In the genomic region with DNA sequence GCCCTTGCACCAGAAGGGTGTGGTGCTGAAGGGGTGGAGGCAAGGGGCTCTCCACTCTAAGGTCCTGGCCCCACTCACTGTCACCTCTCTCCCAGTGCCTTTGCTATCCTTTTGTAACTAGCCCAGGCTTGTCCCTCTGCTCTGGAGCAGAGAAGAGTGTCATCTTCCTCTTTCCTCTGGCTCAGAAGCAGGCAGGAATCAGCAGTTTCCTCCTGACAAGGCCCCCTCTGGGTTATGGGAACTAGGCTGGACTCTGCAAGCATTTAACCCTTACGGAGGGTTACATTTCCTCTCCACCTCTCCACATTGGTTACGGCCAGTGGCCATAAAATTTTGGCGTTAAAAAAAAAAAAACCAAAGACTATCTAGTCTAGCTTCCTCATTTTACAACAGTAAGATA, we compare ENCODE assay signal across 2 cellular contexts.
TF ChIP-seq lines count a peak whose summit lies in the region.

No MANE protein-coding gene starts in this region.

TF ChIP-seq in SK-N-SH, 30 proteins besides CTCF, POLR2A, EP300 and RAD21:
- no peak for TF ChIP-seq MEF2A (IDR thresholded peaks at IDR 0.05; ENCODE audit: borderline replicate concordance, low read depth)
- TF ChIP-seq MXI1 (IDR thresholded peaks at IDR 0.05; ENCODE audit: low read depth, low read length), result no peak
- no peak for TF ChIP-seq NRF1 (IDR thresholded peaks at IDR 0.05; ENCODE audit: low read depth, low read length)
- no peak for TF ChIP-seq SMC3 (IDR thresholded peaks at IDR 0.05; ENCODE audit: low read depth, low read length)
- TF ChIP-seq, protein P1, sequence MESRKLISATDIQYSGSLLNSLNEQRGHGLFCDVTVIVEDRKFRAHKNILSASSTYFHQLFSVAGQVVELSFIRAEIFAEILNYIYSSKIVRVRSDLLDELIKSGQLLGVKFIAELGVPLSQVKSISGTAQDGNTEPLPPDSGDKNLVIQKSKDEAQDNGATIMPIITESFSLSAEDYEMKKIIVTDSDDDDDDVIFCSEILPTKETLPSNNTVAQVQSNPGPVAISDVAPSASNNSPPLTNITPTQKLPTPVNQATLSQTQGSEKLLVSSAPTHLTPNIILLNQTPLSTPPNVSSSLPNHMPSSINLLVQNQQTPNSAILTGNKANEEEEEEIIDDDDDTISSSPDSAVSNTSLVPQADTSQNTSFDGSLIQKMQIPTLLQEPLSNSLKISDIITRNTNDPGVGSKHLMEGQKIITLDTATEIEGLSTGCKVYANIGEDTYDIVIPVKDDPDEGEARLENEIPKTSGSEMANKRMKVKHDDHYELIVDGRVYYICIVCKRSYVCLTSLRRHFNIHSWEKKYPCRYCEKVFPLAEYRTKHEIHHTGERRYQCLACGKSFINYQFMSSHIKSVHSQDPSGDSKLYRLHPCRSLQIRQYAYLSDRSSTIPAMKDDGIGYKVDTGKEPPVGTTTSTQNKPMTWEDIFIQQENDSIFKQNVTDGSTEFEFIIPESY (IDR thresholded peaks at IDR 0.05; ENCODE audit: borderline replicate concordance, low read depth), result no peak
- TF ChIP-seq, protein P2, sequence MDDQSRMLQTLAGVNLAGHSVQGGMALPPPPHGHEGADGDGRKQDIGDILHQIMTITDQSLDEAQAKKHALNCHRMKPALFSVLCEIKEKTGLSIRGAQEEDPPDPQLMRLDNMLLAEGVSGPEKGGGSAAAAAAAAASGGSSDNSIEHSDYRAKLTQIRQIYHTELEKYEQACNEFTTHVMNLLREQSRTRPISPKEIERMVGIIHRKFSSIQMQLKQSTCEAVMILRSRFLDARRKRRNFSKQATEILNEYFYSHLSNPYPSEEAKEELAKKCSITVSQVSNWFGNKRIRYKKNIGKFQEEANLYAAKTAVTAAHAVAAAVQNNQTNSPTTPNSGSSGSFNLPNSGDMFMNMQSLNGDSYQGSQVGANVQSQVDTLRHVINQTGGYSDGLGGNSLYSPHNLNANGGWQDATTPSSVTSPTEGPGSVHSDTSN (IDR thresholded peaks at IDR 0.05), result no peak

TF ChIP-seq in H1, 55 proteins besides CTCF, POLR2A, EP300 and RAD21:
- TF ChIP-seq SIN3A (conservative IDR thresholded peaks at IDR 0.05 in 1 of 2, IDR thresholded peaks at IDR 0.05 in 1 of 2; ENCODE audit: low read depth in 1 of 2, low read length in 2 of 2) (no peak), NRF1 (IDR thresholded peaks at IDR 0.05; ENCODE audit: low read depth, low read length) (no peak), KDM4A (IDR thresholded peaks at IDR 0.05; ENCODE audit: low read depth, low read length, severe bottlenecking) (no peak), RXRA (IDR thresholded peaks at IDR 0.05; ENCODE audit: insufficient read depth, low read depth, low read length) (no peak), ZNF274 (IDR thresholded peaks at IDR 0.05; ENCODE audit: borderline replicate concordance, extremely low read depth, low read length) (no peak), TEAD4 (IDR thresholded peaks at IDR 0.05; ENCODE audit: low read depth, low read length) (no peak), CHD2 (IDR thresholded peaks at IDR 0.05; ENCODE audit: low read length) (no peak), NANOG (IDR thresholded peaks at IDR 0.05; ENCODE audit: insufficient read depth, low read depth, low read length, poor library complexity, severe bottlenecking) (no peak), SIRT6 (IDR thresholded peaks at IDR 0.05; ENCODE audit: low read length) (no peak)
- TF ChIP-seq, protein P3, sequence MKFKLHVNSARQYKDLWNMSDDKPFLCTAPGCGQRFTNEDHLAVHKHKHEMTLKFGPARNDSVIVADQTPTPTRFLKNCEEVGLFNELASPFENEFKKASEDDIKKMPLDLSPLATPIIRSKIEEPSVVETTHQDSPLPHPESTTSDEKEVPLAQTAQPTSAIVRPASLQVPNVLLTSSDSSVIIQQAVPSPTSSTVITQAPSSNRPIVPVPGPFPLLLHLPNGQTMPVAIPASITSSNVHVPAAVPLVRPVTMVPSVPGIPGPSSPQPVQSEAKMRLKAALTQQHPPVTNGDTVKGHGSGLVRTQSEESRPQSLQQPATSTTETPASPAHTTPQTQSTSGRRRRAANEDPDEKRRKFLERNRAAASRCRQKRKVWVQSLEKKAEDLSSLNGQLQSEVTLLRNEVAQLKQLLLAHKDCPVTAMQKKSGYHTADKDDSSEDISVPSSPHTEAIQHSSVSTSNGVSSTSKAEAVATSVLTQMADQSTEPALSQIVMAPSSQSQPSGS (IDR thresholded peaks at IDR 0.05; ENCODE audit: low read length), result no peak
- TF ChIP-seq, protein P4, sequence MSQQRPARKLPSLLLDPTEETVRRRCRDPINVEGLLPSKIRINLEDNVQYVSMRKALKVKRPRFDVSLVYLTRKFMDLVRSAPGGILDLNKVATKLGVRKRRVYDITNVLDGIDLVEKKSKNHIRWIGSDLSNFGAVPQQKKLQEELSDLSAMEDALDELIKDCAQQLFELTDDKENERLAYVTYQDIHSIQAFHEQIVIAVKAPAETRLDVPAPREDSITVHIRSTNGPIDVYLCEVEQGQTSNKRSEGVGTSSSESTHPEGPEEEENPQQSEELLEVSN (IDR thresholded peaks at IDR 0.05), result no peak
